12 cellular contexts compared by ENCODE assay signal in genomic region chr14:50008562-50009355, GRCh38.
DNase-seq lines count a peak whose midpoint lies in the region; ATAC-seq, FAIRE-seq and TF ChIP-seq lines count a peak whose summit lies in the region.
"Had no signal": no experiment of that assay in that cellular context is flagged by ENCODE, and none has a peak within 500 bp of the region (broad histone marks: within the 10 kb centered on the region; RNA-seq: fewer than 3 reads in every experiment).

No MANE protein-coding gene starts in this region.

- H3K4me3 ChIP-seq in NB4 (ENCODE audit: low read depth, low read length) = no peak overlapping the region
- no peak overlapping the region for H3K4me3 ChIP-seq in choroid plexus epithelial cell (ENCODE audit: low read depth, low read length)
- no peak overlapping the region for H3K4me3 ChIP-seq in smooth muscle cell
- H3K4me3 ChIP-seq in MG63 = no peak overlapping the region

- ATAC-seq in GM18873 (IDR thresholded peaks at IDR 0.05; ENCODE audit: low FRiP score, unreplicated experiment) = no peak
- ATAC-seq: T-cell had no signal

- DNase-seq in HCEC 1CT = peak; percentile 80
- DNase-seq in NB4 (ENCODE audit: low read depth) = peak; percentile 38
- peak; percentile 67 for DNase-seq in choroid plexus epithelial cell (ENCODE audit: low read depth)
- DNase-seq in smooth muscle cell (lab: John Stamatoyannopoulos, UW; ENCODE audit: unreplicated experiment) = no peak
- DNase-seq in MG63 = no peak
- DNase-seq in HTR-8/SVneo (ENCODE audit: insufficient read length, low spot score) = no peak
- no peak for DNase-seq in NCI-H2196 (lab: John Stamatoyannopoulos, UW; ENCODE audit: unreplicated experiment)
- DNase-seq: activated CD4-positive, alpha-beta T cell treated with anti-CD3 and anti-CD28 coated beads for 48 hours; hippocampal formation; NCI-H82; T-cell had no signal

- H3K27me3 ChIP-seq in smooth muscle cell (ENCODE audit: low read depth) (no peaks in the 10 kb centered on the region), MG63 (no peaks in the 10 kb centered on the region)

- no peak for FAIRE-seq in HTR-8/SVneo (lab: Jason Lieb, UNC)

- H2AFZ ChIP-seq in smooth muscle cell (ENCODE audit: low read depth) = no peak overlapping the region

- TF ChIP-seq POLR2A in NB4 (IDR thresholded peaks at IDR 0.05; ENCODE audit: extremely low read depth, insufficient read length) = no peak

- no peaks in the 10 kb centered on the region for H3K79me2 ChIP-seq in smooth muscle cell (ENCODE audit: low read depth)

- TF ChIP-seq CTCF in NB4 (IDR thresholded peaks at IDR 0.05; ENCODE audit: low read depth, low read length) (no peak), choroid plexus epithelial cell (conservative IDR thresholded peaks at IDR 0.05; ENCODE audit: low read depth, low read length) (no peak), smooth muscle cell (IDR thresholded peaks at IDR 0.05; ENCODE audit: borderline replicate concordance, insufficient read depth, poor library complexity, severe bottlenecking) (no peak)

- 79% methylated on average over 9 of the region's 9 CpGs for WGBS in smooth muscle cell (ENCODE audit: low lambda C conversion rate)

- peak overlapping the region; percentile 77 for H3K27ac ChIP-seq in smooth muscle cell (ENCODE audit: low read depth)

- H3K36me3 ChIP-seq in smooth muscle cell (ENCODE audit: low read depth) (no peaks in the 10 kb centered on the region), MG63 (no peaks in the 10 kb centered on the region)

- H3K4me2 ChIP-seq in smooth muscle cell = no peak overlapping the region

- H3F3A ChIP-seq in smooth muscle cell (ENCODE audit: low read depth) = peaks cover 5% of the 10 kb centered on the region

- no peaks in the 10 kb centered on the region for H4K20me1 ChIP-seq in smooth muscle cell (ENCODE audit: low read depth)

- no peak overlapping the region for H3K9ac ChIP-seq in smooth muscle cell (ENCODE audit: low read depth)

- H3K9me3 ChIP-seq in smooth muscle cell (replicated peaks; ENCODE audit: low read depth) = no peaks in the 10 kb centered on the region
- no peaks in the 10 kb centered on the region for H3K9me3 ChIP-seq in MG63

- H3K4me1 ChIP-seq in smooth muscle cell (ENCODE audit: low read depth) = no peaks in the 10 kb centered on the region

Comparison
In these comparisons a context has a peak if more than half of its experiments do, and no peak if none do; other contexts are left out.
1. DNase-seq: peak in HCEC 1CT (single experiment), NB4 (single experiment) and choroid plexus epithelial cell (single experiment); none in smooth muscle cell (single experiment), MG63 (single experiment), HTR-8/SVneo (single experiment) and NCI-H2196 (single experiment).